In the genomic region with DNA sequence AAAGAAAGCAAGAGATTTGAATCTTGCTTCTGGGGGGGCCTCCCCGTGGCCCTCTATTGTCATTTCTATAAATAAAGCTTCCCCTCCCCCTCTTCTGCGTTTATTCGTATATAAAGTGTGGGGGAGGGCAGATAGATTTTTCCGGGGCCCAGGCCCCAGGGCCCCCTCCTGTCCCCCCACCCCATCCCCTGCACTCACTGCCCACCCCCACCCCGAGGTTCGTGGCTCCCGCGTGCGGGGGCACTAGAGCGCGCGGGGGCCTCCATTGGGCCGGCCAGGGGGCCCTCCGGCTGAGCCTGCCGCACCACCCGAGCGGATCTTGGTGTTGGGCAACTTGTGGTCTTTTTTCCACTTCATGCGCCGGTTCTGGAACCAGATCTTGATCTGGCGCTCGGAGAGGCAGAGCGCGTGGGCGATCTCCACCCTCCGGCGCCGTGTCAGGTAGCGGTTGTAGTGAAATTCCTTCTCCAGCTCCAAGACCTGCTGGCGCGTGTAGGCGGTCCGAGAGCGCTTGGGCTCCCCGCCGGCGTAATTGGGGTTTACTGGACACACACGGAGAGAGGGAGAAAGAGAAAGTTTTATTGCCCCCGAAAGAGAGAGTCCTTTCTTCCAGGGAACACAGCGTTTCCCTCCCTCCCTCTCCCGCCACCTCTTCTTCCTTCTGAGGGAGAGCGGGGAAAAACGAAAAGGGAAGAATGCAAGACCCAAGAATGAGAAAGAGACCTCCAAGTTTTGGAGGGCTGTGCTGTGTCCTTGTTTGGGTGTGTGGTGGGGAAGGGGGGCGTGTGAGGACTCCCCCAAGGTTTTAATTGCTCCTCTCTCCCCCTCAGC, we compare ENCODE assay signal across 8 cellular contexts. TPM values are rescaled to one million over a fixed set of nuclear protein-coding genes. Genes with fewer than 3 reads are reported as not detected.
DNase-seq lines count a peak whose midpoint lies in the region; ATAC-seq and TF ChIP-seq lines count a peak whose summit lies in the region.

No MANE protein-coding gene starts in this region.

- peak overlapping the region; percentile 85 for H2AFZ ChIP-seq in GM23248

- no peaks in the 10 kb centered on the region for H3K9me2 ChIP-seq in GM23248 (ENCODE audit: insufficient read depth)

- peak overlapping the region; percentile 83 for H3K4me3 ChIP-seq in GM23248
- peak overlapping the region; percentile 94 for H3K4me3 ChIP-seq in SK-N-MC
- H3K4me3 ChIP-seq in fibroblast of mammary gland (ENCODE audit: control insufficient read depth, low read depth, low read length): peak overlapping the region; percentile 60
- peak overlapping the region; percentile 53 for H3K4me3 ChIP-seq in skeletal muscle cell (ENCODE audit: low read depth, low read length)

- ATAC-seq in GM21423 (IDR thresholded peaks at IDR 0.05; ENCODE audit: unreplicated experiment): no peak
- no peak for ATAC-seq in GM18511 (IDR thresholded peaks at IDR 0.05; ENCODE audit: unreplicated experiment)

- TF ChIP-seq CTCF in fibroblast of mammary gland (conservative IDR thresholded peaks at IDR 0.05; ENCODE audit: control insufficient read depth, insufficient read depth, low read depth, low read length): no peak

- H3K9ac ChIP-seq in GM23248 (peak overlapping the region; percentile 79), SK-N-MC (ENCODE audit: insufficient read length) (peak overlapping the region; percentile 24)

- peaks cover 66% of the 10 kb centered on the region for H3K79me2 ChIP-seq in GM23248 (ENCODE audit: insufficient read depth)

- no peaks in the 10 kb centered on the region for H3K36me3 ChIP-seq in GM23248 (ENCODE audit: low read depth)
- H3K36me3 ChIP-seq in SK-N-MC (ENCODE audit: insufficient read depth, low read length): peaks cover 9% of the 10 kb centered on the region; the same call in 1 of the 2 replicates

- H3K4me1 ChIP-seq in GM23248 (ENCODE audit: insufficient read depth): peaks cover 17% of the 10 kb centered on the region; the same call in 1 of the 2 replicates

- H3K9me3 ChIP-seq in GM23248 (ENCODE audit: low read depth) (no peaks in the 10 kb centered on the region), SK-N-MC (ENCODE audit: low read depth, low read length) (no peaks in the 10 kb centered on the region)

- H3K27ac ChIP-seq in GM23248: peak overlapping the region; percentile 61
- no peak overlapping the region for H3K27ac ChIP-seq in SK-N-MC

- H3K4me2 ChIP-seq in GM23248 (ENCODE audit: unreplicated experiment): peak overlapping the region; percentile 99

- in situ Hi-C loops in GM23248 (cut with MboI): no loop called here

- no peaks in the 10 kb centered on the region for H4K20me1 ChIP-seq in GM23248 (ENCODE audit: insufficient read depth)

- 47% methylated on average over 38 to 43 of the region's 43 CpGs for WGBS in GM23248 (ENCODE audit: low coverage in 1 of 2, low lambda C conversion rate in 2 of 2, missing lambda C conversion rate in 2 of 2), 2 experiments

- H3F3A ChIP-seq in GM23248 (ENCODE audit: insufficient read depth): peaks cover 5% of the 10 kb centered on the region; the same call in 1 of the 2 replicates

- H3K27me3 ChIP-seq in GM23248 (replicated peaks; ENCODE audit: insufficient read depth): no peaks in the 10 kb centered on the region

- DNase-seq in GM23248: peak; percentile 68
- no peak for DNase-seq in SK-N-MC (ENCODE audit: low read depth, low spot score)
- peak; percentile 81 for DNase-seq in fibroblast of mammary gland (ENCODE audit: low read depth)
- DNase-seq in skeletal muscle cell (ENCODE audit: low read depth): no peak
- DNase-seq in GOT3 (lab: John Stamatoyannopoulos, UW): no peak
- no peak for DNase-seq in HT-29 (ENCODE audit: low spot score)

RNA-seq across cellular contexts. Expression of a gene that starts 1.5 kb away (rescaled TPM):
- total RNA-seq in GM23248 (2014; rRNA removed; shearing (Covaris generic)): 2.2 and 3.3 TPM in 2 replicates
- polyA plus RNA-seq in GM23248 (2016; fragmentation: Nextera tagmentation; extraction: Ambion mirVana): 0.54 and 1.2 TPM in 2 replicates
- 14.5 and 15.5 TPM in 2 replicates for total RNA-seq in HT-29 (2014; rRNA removed; shearing (Covaris generic))

RNA-seq across cellular contexts. Expression of a gene that starts 13.3 kb away (rescaled TPM):
- total RNA-seq in GM23248 (2014; rRNA removed; shearing (Covaris generic)): 1.9 and 4.8 TPM in 2 replicates
- polyA plus RNA-seq in GM23248 (2016; fragmentation: Nextera tagmentation; extraction: Ambion mirVana): 1.9 and 2.4 TPM in 2 replicates
- total RNA-seq in HT-29 (2014; rRNA removed; shearing (Covaris generic)): 99.5 and 126 TPM in 2 replicates

RNA-seq across cellular contexts. Expression of a gene that starts 16.9 kb away (rescaled TPM):
- total RNA-seq in GM23248 (2014; rRNA removed; shearing (Covaris generic)): 0.22 TPM in 1 of 2 replicates, not detected in the other
- 1.3 and 2.0 TPM in 2 replicates for polyA plus RNA-seq in GM23248 (2016; fragmentation: Nextera tagmentation; extraction: Ambion mirVana)
- 7.5 and 8.2 TPM in 2 replicates for total RNA-seq in HT-29 (2014; rRNA removed; shearing (Covaris generic))

RNA-seq across cellular contexts. Expression of a gene that starts 28.1 kb away (rescaled TPM):
- 3.8 and 7.5 TPM in 2 replicates for total RNA-seq in GM23248 (2014; rRNA removed; shearing (Covaris generic))
- polyA plus RNA-seq in GM23248 (2016; fragmentation: Nextera tagmentation; extraction: Ambion mirVana): 6.2 and 6.6 TPM in 2 replicates
- 160 and 174 TPM in 2 replicates for total RNA-seq in HT-29 (2014; rRNA removed; shearing (Covaris generic))

RNA-seq across cellular contexts. Expression of a gene that starts 31.8 kb away (rescaled TPM):
- total RNA-seq in GM23248 (2014; rRNA removed; shearing (Covaris generic)): 9.6 and 12.1 TPM in 2 replicates
- polyA plus RNA-seq in GM23248 (2016; fragmentation: Nextera tagmentation; extraction: Ambion mirVana): 25.3 and 27.4 TPM in 2 replicates
- total RNA-seq in HT-29 (2014; rRNA removed; shearing (Covaris generic)): 2.3 and 7.0 TPM in 2 replicates

Comparison
In these comparisons a context has a peak if more than half of its experiments do, and no peak if none do; other contexts are left out.
1. DNase-seq: peak in GM23248 (single experiment) and fibroblast of mammary gland (single experiment); none in SK-N-MC (single experiment), skeletal muscle cell (single experiment), GOT3 (single experiment) and HT-29 (single experiment).
2. RNA of a gene that starts 13.3 kb away (total RNA-seq): 99.5 to 126 TPM in HT-29; 1.9 to 4.8 TPM in GM23248; every median in the first group is over 10 times any median in the second.
3. Peak in every context shown above with its lines, with median percentiles within 50 percentile points of each other: H3K4me3 ChIP-seq.